Comparison of ENCODE assay signal across 1 cellular context in the genomic region with DNA sequence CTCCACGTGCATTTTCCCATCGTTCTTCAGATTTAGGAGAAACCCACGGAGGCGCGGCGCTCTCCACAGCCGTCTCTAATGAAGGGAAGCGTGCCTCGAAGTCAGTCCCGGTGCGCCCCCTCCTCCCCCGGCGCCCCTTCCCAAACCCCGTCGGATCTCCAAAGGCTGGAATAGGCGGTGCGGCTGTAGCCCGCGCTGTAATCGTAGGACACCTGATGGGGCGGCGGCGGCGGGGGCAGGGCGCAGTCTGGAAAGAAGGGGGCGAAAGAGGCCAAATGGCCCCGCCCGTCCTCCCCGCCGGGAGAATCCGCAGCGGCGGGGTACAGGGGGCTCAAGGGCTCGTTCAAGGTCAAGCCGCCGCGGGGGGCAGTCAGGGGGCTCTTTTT.
TF ChIP-seq lines count a peak whose summit lies in the region.

No MANE protein-coding gene starts in this region.

TF ChIP-seq in WTC11, 78 proteins besides CTCF, POLR2A, EP300 and RAD21 (continued from another document):
- TF ChIP-seq, protein P1, sequence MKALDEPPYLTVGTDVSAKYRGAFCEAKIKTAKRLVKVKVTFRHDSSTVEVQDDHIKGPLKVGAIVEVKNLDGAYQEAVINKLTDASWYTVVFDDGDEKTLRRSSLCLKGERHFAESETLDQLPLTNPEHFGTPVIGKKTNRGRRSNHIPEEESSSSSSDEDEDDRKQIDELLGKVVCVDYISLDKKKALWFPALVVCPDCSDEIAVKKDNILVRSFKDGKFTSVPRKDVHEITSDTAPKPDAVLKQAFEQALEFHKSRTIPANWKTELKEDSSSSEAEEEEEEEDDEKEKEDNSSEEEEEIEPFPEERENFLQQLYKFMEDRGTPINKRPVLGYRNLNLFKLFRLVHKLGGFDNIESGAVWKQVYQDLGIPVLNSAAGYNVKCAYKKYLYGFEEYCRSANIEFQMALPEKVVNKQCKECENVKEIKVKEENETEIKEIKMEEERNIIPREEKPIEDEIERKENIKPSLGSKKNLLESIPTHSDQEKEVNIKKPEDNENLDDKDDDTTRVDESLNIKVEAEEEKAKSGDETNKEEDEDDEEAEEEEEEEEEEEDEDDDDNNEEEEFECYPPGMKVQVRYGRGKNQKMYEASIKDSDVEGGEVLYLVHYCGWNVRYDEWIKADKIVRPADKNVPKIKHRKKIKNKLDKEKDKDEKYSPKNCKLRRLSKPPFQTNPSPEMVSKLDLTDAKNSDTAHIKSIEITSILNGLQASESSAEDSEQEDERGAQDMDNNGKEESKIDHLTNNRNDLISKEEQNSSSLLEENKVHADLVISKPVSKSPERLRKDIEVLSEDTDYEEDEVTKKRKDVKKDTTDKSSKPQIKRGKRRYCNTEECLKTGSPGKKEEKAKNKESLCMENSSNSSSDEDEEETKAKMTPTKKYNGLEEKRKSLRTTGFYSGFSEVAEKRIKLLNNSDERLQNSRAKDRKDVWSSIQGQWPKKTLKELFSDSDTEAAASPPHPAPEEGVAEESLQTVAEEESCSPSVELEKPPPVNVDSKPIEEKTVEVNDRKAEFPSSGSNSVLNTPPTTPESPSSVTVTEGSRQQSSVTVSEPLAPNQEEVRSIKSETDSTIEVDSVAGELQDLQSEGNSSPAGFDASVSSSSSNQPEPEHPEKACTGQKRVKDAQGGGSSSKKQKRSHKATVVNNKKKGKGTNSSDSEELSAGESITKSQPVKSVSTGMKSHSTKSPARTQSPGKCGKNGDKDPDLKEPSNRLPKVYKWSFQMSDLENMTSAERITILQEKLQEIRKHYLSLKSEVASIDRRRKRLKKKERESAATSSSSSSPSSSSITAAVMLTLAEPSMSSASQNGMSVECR (CRISPR knock-in tag; IDR thresholded peaks at IDR 0.05; ENCODE audit: borderline replicate concordance) = no peak
- TF ChIP-seq CREM (CRISPR knock-in tag; IDR thresholded peaks at IDR 0.05) = no peak
- TF ChIP-seq GABPB1 (CRISPR knock-in tag; IDR thresholded peaks at IDR 0.05) = no peak
- TF ChIP-seq GRHL2 (CRISPR knock-in tag; IDR thresholded peaks at IDR 0.05; ENCODE audit: insufficient replicate concordance, severe bottlenecking) = no peak
